In genomic region chr11:18540207-18541009, GRCh38 we compare ENCODE assay signal across 8 cellular contexts. TPM values are rescaled to one million over a fixed set of nuclear protein-coding genes. Genes with fewer than 3 reads are reported as not detected.
A peak's percentile ranks its signal among the peaks of the same experiment; 100 is the strongest.
DNase-seq lines count a peak whose midpoint lies in the region; ATAC-seq and TF ChIP-seq lines count a peak whose summit lies in the region.

No MANE protein-coding gene starts in this region.

- TF ChIP-seq POLR2A in prostate gland (IDR thresholded peaks at IDR 0.05), result no peak

- no peaks in the 10 kb centered on the region for H3K27me3 ChIP-seq in AG04450 (ENCODE audit: control insufficient read depth, insufficient read depth, low read length)
- H3K27me3 ChIP-seq in prostate gland (replicated peaks; ENCODE audit: insufficient read depth), result no peaks in the 10 kb centered on the region
- no peaks in the 10 kb centered on the region for H3K27me3 ChIP-seq in tibial artery

- 84% methylated on average over 1 of the region's 1 CpG for WGBS in prostate gland

- intact Hi-C loops in prostate gland (cut with DNase I) (no loop called here), tibial artery (cut with DNase I; ENCODE audit: low total_unique reads) (no loop called here)

- POLR2A ChIA-PET in AG04450 (lab: Yijun Ruan, JAX), result no interaction called here

- H3K9me3 ChIP-seq in AG04450 (ENCODE audit: control insufficient read depth, insufficient read depth, low read length), result no peaks in the 10 kb centered on the region
- no peaks in the 10 kb centered on the region for H3K9me3 ChIP-seq in prostate gland
- no peaks in the 10 kb centered on the region for H3K9me3 ChIP-seq in tibial artery

- no peak for DNase-seq in AG04450 (ENCODE audit: low read depth, low spot score)
- peak; percentile 6 for DNase-seq in NCI-H345 (lab: John Stamatoyannopoulos, UW)
- DNase-seq in choroid plexus epithelial cell (ENCODE audit: low read depth), result peak; percentile 58
- DNase-seq in prostate gland (ENCODE audit: low spot score), result no peak
- no peak for DNase-seq in tibial artery
- DNase-seq in C1 segment of cervical spinal cord (lab: John Stamatoyannopoulos, UW), result no peak

- CTCF ChIA-PET in AG04450 (lab: Charles Lee), result interaction anchor here (0.8 to 2.8 kb wide), 16 partner anchors 9 to 261 kb away, joined by 3 to 27 read pairs (median 4); no protein-coding TSS in a partner anchor

- peak; percentile 50 for TF ChIP-seq CTCF in AG04450 (IDR thresholded peaks at IDR 0.05; ENCODE audit: low read depth, low read length)
- peak; percentile 17; the same call in 1 of the 2 replicates for TF ChIP-seq CTCF in GM12875 (IDR thresholded peaks at IDR 0.05; ENCODE audit: borderline replicate concordance, insufficient read depth, low read depth, low read length)
- TF ChIP-seq CTCF in choroid plexus epithelial cell (conservative IDR thresholded peaks at IDR 0.05; ENCODE audit: low read depth, low read length), result peak; percentile 59
- peak in 3 of 4 experiments; percentile 31 to 59 (median 54) for TF ChIP-seq CTCF in prostate gland (IDR thresholded peaks at IDR 0.05)
- TF ChIP-seq CTCF in tibial artery (IDR thresholded peaks at IDR 0.05), result no peak

- no peaks in the 10 kb centered on the region for H3K4me1 ChIP-seq in prostate gland (replicated peaks)
- H3K4me1 ChIP-seq in tibial artery, result no peaks in the 10 kb centered on the region

- ATAC-seq in GM19351 (IDR thresholded peaks at IDR 0.05; ENCODE audit: unreplicated experiment), result no peak

- no peak overlapping the region for H3K4me3 ChIP-seq in AG04450 (ENCODE audit: low read depth, low read length)
- no peak overlapping the region for H3K4me3 ChIP-seq in GM12875 (ENCODE audit: low read depth, low read length)
- no peak overlapping the region for H3K4me3 ChIP-seq in choroid plexus epithelial cell (ENCODE audit: low read depth, low read length)
- H3K4me3 ChIP-seq in prostate gland, result no peak overlapping the region
- H3K4me3 ChIP-seq in tibial artery, result no peak overlapping the region

- H3K36me3 ChIP-seq in prostate gland (no peaks in the 10 kb centered on the region), tibial artery (peaks cover 42 to 66% (median 49%) of the 10 kb centered on the region in 3 donors)

- H3K27ac ChIP-seq in AG04450 (ENCODE audit: low read depth, low read length) (no peak overlapping the region), prostate gland (no peak overlapping the region), tibial artery (no peak overlapping the region)

RNA-seq across cellular contexts. Expression of gene TSG101, which starts 13.7 kb away (rescaled TPM):
- polyA plus RNA-seq in AG04450 (2011; rRNA removed), result 118 and 125 TPM in 2 replicates
- 112 and 114 TPM in 2 replicates for polyA minus RNA-seq in AG04450 (2011; rRNA and poly(A)+ RNA removed)
- 10 to 100 TPM; 60.5 to 94.5 TPM for total RNA-seq in prostate gland

RNA-seq across cellular contexts. Expression of gene UEVLD, which starts 48.1 kb away (rescaled TPM):
- polyA plus RNA-seq in AG04450 (2011; rRNA removed), result 20.3 and 27.6 TPM in 2 replicates
- polyA minus RNA-seq in AG04450 (2011; rRNA and poly(A)+ RNA removed), result 11.1 and 16.0 TPM in 2 replicates
- 10 to 100 TPM; 28.1 to 37.1 TPM for total RNA-seq in prostate gland

RNA-seq across cellular contexts. Expression of gene MISFA, which starts 59.2 kb away (rescaled TPM):
- 0.50 and 1.3 TPM in 2 replicates for polyA plus RNA-seq in AG04450 (2011; rRNA removed)
- polyA minus RNA-seq in AG04450 (2011; rRNA and poly(A)+ RNA removed), result 0.87 and 1.9 TPM in 2 replicates
- 1 to 10 TPM in 1 of 2 donors, under 1 TPM in 1; 0.82 to 7.3 TPM for total RNA-seq in prostate gland

Comparison
In these comparisons a context has a peak if more than half of its experiments do, and no peak if none do; other contexts are left out.
1. DNase-seq: peak in NCI-H345 (single experiment) and choroid plexus epithelial cell (single experiment); none in AG04450 (single experiment), prostate gland (single experiment), tibial artery (0 of 2) and C1 segment of cervical spinal cord (0 of 14).
2. CTCF ChIP-seq: peak in AG04450 (single experiment), GM12875 (single experiment), choroid plexus epithelial cell (single experiment) and prostate gland (3 of 4); none in tibial artery (0 of 2).